1 cellular context compared by ENCODE assay signal in the genomic region with DNA sequence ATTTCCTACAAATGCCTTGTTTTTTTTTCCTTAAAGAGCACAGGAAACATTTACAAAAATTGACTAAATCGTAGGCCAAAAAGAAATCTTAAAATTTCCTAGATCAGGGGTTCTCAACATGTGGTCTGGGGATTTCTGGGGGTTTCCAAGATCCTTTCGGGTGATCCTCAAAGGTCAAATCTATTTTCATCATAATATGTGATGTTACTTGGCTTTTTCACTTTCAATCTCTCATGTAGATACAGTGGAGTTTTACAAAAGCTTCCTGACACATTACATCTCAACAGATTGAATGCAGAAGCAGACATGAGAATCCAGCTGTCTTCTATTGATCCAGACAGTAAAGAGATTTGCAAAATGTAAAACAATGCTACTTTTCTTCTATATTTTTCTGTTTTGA.
A peak's percentile ranks its signal among the peaks of the same experiment; 100 is the strongest.
TF ChIP-seq lines count a peak whose summit lies in the region.

No MANE protein-coding gene starts in this region.

TF ChIP-seq in GM12878, 131 proteins besides CTCF, POLR2A, EP300 and RAD21 (continued from another document and continues in another):
- TF ChIP-seq BACH1 (IDR thresholded peaks at IDR 0.05; ENCODE audit: borderline replicate concordance) (no peak), PRDM15 (CRISPR knock-in tag; IDR thresholded peaks at IDR 0.05) (no peak), SREBF2 (IDR thresholded peaks at IDR 0.05; ENCODE audit: low read length) (no peak), RCOR1 (conservative IDR thresholded peaks at IDR 0.05; ENCODE audit: low read depth, low read length) (no peak), MXI1 (IDR thresholded peaks at IDR 0.05; ENCODE audit: low read depth, low read length) (no peak), BRCA1 (IDR thresholded peaks at IDR 0.05; ENCODE audit: low read depth, low read length) (no peak), RELA (IDR thresholded peaks at IDR 0.05; ENCODE audit: borderline replicate concordance, partially characterized antibody) (peak; percentile 76), NR2F1 (conservative IDR thresholded peaks at IDR 0.05) (peak; percentile 93), ZNF274 (IDR thresholded peaks at IDR 0.05; ENCODE audit: insufficient read depth, insufficient read length) (no peak), ZNF622 (IDR thresholded peaks at IDR 0.05) (no peak), CHD1 (IDR thresholded peaks at IDR 0.05; ENCODE audit: low read depth, low read length) (no peak), EED (IDR thresholded peaks at IDR 0.05; ENCODE audit: low read depth) (no peak), SUPT20H (IDR thresholded peaks at IDR 0.05; ENCODE audit: borderline replicate concordance, control insufficient read depth, low read depth, low read length) (no peak), ELK1 (IDR thresholded peaks at IDR 0.05; ENCODE audit: low read depth, low read length) (no peak), JUNB (IDR thresholded peaks at IDR 0.05) (peak; percentile 25; the same call in 1 of the 2 replicates), ZNF24 (IDR thresholded peaks at IDR 0.05) (no peak), IRF4 (IDR thresholded peaks at IDR 0.05; ENCODE audit: low read depth, low read length) (no peak), ESRRA (IDR thresholded peaks at IDR 0.05; ENCODE audit: low read length) (no peak), RB1 (IDR thresholded peaks at IDR 0.05; ENCODE audit: borderline replicate concordance) (no peak), SMAD1 (IDR thresholded peaks at IDR 0.05; ENCODE audit: low read depth, partially characterized antibody) (no peak), ZSCAN29 (IDR thresholded peaks at IDR 0.05) (no peak), IKZF1 (conservative IDR thresholded peaks at IDR 0.05) (peak; percentile 50), NFIC (IDR thresholded peaks at IDR 0.05; ENCODE audit: low read depth, low read length) (peak; percentile 74), IKZF2 (IDR thresholded peaks at IDR 0.05) (peak in 1 of 2 experiments; percentile 56; a peak in 2 of 4 replicates), SIN3A (IDR thresholded peaks at IDR 0.05; ENCODE audit: low read depth, low read length) (no peak), MEF2A (IDR thresholded peaks at IDR 0.05; ENCODE audit: insufficient read depth, low read depth, low read length) (peak; percentile 88), RELB (IDR thresholded peaks at IDR 0.05; ENCODE audit: low read depth) (peak; percentile 93), GABPA (IDR thresholded peaks at IDR 0.05; ENCODE audit: low read depth) (no peak), RUNX3 (IDR thresholded peaks at IDR 0.05; ENCODE audit: low read length) (peak; percentile 76), TARDBP (IDR thresholded peaks at IDR 0.05; ENCODE audit: borderline replicate concordance) (no peak), NR2C1 (IDR thresholded peaks at IDR 0.05) (no peak), JUND (IDR thresholded peaks at IDR 0.05; ENCODE audit: low read depth, low read length) (no peak), FOXK2 (IDR thresholded peaks at IDR 0.05) (no peak), SMAD5 (IDR thresholded peaks at IDR 0.05; ENCODE audit: low read depth) (no peak), ZZZ3 (IDR thresholded peaks at IDR 0.05; ENCODE audit: control insufficient read depth, insufficient read length, low read depth) (no peak), BMI1 (IDR thresholded peaks at IDR 0.05; ENCODE audit: borderline replicate concordance) (no peak), PAX8 (IDR thresholded peaks at IDR 0.05) (no peak), ZBED1 (IDR thresholded peaks at IDR 0.05; ENCODE audit: borderline replicate concordance) (no peak), SUZ12 (IDR thresholded peaks at IDR 0.05; ENCODE audit: unreplicated experiment) (no peak), RBBP5 (conservative IDR thresholded peaks at IDR 0.05) (no peak), E2F8 (IDR thresholded peaks at IDR 0.05; ENCODE audit: low read depth, partially characterized antibody) (no peak), SKIL (IDR thresholded peaks at IDR 0.05; ENCODE audit: low read depth, poor library complexity, severe bottlenecking) (no peak)
- TF ChIP-seq, protein P1, sequence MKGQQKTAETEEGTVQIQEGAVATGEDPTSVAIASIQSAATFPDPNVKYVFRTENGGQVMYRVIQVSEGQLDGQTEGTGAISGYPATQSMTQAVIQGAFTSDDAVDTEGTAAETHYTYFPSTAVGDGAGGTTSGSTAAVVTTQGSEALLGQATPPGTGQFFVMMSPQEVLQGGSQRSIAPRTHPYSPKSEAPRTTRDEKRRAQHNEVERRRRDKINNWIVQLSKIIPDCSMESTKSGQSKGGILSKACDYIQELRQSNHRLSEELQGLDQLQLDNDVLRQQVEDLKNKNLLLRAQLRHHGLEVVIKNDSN (IDR thresholded peaks at IDR 0.05; ENCODE audit: borderline replicate concordance, extremely low read length, insufficient read depth, low read depth, low read length) = no peak
- TF ChIP-seq, protein P2, sequence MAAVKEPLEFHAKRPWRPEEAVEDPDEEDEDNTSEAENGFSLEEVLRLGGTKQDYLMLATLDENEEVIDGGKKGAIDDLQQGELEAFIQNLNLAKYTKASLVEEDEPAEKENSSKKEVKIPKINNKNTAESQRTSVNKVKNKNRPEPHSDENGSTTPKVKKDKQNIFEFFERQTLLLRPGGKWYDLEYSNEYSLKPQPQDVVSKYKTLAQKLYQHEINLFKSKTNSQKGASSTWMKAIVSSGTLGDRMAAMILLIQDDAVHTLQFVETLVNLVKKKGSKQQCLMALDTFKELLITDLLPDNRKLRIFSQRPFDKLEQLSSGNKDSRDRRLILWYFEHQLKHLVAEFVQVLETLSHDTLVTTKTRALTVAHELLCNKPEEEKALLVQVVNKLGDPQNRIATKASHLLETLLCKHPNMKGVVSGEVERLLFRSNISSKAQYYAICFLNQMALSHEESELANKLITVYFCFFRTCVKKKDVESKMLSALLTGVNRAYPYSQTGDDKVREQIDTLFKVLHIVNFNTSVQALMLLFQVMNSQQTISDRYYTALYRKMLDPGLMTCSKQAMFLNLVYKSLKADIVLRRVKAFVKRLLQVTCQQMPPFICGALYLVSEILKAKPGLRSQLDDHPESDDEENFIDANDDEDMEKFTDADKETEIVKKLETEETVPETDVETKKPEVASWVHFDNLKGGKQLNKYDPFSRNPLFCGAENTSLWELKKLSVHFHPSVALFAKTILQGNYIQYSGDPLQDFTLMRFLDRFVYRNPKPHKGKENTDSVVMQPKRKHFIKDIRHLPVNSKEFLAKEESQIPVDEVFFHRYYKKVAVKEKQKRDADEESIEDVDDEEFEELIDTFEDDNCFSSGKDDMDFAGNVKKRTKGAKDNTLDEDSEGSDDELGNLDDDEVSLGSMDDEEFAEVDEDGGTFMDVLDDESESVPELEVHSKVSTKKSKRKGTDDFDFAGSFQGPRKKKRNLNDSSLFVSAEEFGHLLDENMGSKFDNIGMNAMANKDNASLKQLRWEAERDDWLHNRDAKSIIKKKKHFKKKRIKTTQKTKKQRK (IDR thresholded peaks at IDR 0.05; ENCODE audit: low read depth, low read length) = no peak
- TF ChIP-seq, protein P3, sequence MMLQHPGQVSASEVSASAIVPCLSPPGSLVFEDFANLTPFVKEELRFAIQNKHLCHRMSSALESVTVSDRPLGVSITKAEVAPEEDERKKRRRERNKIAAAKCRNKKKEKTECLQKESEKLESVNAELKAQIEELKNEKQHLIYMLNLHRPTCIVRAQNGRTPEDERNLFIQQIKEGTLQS (IDR thresholded peaks at IDR 0.05; ENCODE audit: borderline replicate concordance, extremely low read depth, low read depth, low read length) = no peak
- TF ChIP-seq, protein P4, sequence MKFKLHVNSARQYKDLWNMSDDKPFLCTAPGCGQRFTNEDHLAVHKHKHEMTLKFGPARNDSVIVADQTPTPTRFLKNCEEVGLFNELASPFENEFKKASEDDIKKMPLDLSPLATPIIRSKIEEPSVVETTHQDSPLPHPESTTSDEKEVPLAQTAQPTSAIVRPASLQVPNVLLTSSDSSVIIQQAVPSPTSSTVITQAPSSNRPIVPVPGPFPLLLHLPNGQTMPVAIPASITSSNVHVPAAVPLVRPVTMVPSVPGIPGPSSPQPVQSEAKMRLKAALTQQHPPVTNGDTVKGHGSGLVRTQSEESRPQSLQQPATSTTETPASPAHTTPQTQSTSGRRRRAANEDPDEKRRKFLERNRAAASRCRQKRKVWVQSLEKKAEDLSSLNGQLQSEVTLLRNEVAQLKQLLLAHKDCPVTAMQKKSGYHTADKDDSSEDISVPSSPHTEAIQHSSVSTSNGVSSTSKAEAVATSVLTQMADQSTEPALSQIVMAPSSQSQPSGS (IDR thresholded peaks at IDR 0.05; ENCODE audit: low read length) = peak; percentile 74
- TF ChIP-seq, protein P5, sequence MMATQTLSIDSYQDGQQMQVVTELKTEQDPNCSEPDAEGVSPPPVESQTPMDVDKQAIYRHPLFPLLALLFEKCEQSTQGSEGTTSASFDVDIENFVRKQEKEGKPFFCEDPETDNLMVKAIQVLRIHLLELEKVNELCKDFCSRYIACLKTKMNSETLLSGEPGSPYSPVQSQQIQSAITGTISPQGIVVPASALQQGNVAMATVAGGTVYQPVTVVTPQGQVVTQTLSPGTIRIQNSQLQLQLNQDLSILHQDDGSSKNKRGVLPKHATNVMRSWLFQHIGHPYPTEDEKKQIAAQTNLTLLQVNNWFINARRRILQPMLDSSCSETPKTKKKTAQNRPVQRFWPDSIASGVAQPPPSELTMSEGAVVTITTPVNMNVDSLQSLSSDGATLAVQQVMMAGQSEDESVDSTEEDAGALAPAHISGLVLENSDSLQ (IDR thresholded peaks at IDR 0.05) = no peak
